ENCODE assay signal across 8 cellular contexts in the genomic region with DNA sequence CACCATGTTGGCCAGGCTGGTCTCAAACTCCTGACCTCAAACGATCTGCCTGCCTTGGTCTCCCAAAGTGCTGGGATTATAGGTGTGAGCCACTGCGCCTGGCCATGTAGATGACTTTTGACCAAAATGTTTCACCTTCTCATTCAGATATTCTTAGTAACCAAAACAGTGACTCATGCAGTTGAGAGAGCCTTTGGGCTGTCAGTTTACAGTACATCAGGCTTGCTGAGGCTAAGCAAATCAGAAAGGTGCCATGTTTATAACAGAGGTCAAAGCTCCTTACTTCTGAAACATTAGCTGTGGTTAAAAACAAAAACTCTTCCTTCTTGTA. TPM values are rescaled to one million over a fixed set of nuclear protein-coding genes. Genes with fewer than 3 reads are reported as not detected.
DNase-seq lines count a peak whose midpoint lies in the region; ATAC-seq and TF ChIP-seq lines count a peak whose summit lies in the region.

No MANE protein-coding gene starts in this region.

- POLR2A ChIA-PET in naive thymus-derived CD4-positive, alpha-beta T cell (lab: Charles Lee) = interaction anchor here (0.6 to 1.6 kb wide), 10 partner anchors 8 to 1747 kb away, joined by 3 to 5 read pairs (median 4); no protein-coding TSS in a partner anchor

- peak overlapping the region; percentile 87 for H3K27ac Mint-ChIP-seq in activated T-helper 2 cell treated with anti-CD3 and anti-CD28 coated beads, Interferon-gamma antibody, Interleukin-2, Interleukin-4, amounts not matched to agents 10 μg/mL and 5 μg/mL and 100 μg/mL, durations not matched to agents 14 hours and 24 hours and 36 hours
- H3K27ac Mint-ChIP-seq in naive thymus-derived CD4-positive, alpha-beta T cell = peak overlapping the region; percentile 53 to 93 (median 81)

- H3K4me3 ChIP-seq in AG10803 (ENCODE audit: low read length) (no peak overlapping the region), colonic mucosa (no peak overlapping the region)
- no peak overlapping the region for H3K4me3 ChIP-seq in naive thymus-derived CD4-positive, alpha-beta T cell (ENCODE audit: low read length)

- peaks cover 90% of the 10 kb centered on the region for H3K4me1 Mint-ChIP-seq in activated T-helper 2 cell treated with anti-CD3 and anti-CD28 coated beads, Interferon-gamma antibody, Interleukin-2, Interleukin-4, amounts not matched to agents 10 μg/mL and 5 μg/mL and 100 μg/mL, durations not matched to agents 14 hours and 24 hours and 36 hours (ENCODE audit: low read depth)
- H3K4me1 Mint-ChIP-seq in naive thymus-derived CD4-positive, alpha-beta T cell = peaks cover 74 to 97% (median 92%) of the 10 kb centered on the region in 7 donors

- H3K4me3 Mint-ChIP-seq in activated T-helper 2 cell treated with anti-CD3 and anti-CD28 coated beads, Interferon-gamma antibody, Interleukin-2, Interleukin-4, amounts not matched to agents 10 μg/mL and 5 μg/mL and 100 μg/mL, durations not matched to agents 14 hours and 24 hours and 36 hours (ENCODE audit: low read depth) = peak overlapping the region; percentile 41
- H3K4me3 Mint-ChIP-seq in naive thymus-derived CD4-positive, alpha-beta T cell = peak overlapping the region; percentile 34 to 82 (median 64)

- no peak overlapping the region for H3K27ac ChIP-seq in naive thymus-derived CD4-positive, alpha-beta T cell (ENCODE audit: low read depth, low read length)
- H3K27ac ChIP-seq in colonic mucosa = no peak overlapping the region

- H3K9me3 Mint-ChIP-seq in activated T-helper 2 cell treated with anti-CD3 and anti-CD28 coated beads, Interferon-gamma antibody, Interleukin-2, Interleukin-4, amounts not matched to agents 10 μg/mL and 5 μg/mL and 100 μg/mL, durations not matched to agents 14 hours and 24 hours and 36 hours = no peaks in the 10 kb centered on the region
- no peaks in the 10 kb centered on the region for H3K9me3 Mint-ChIP-seq in naive thymus-derived CD4-positive, alpha-beta T cell

- CTCF ChIA-PET in naive thymus-derived CD4-positive, alpha-beta T cell (lab: Charles Lee) = interaction anchor here (0.6 to 0.9 kb wide), 3 partner anchors 12 to 216 kb away, joined by 3 to 4 read pairs (median 3); no protein-coding TSS in a partner anchor

- H3K36me3 ChIP-seq in naive thymus-derived CD4-positive, alpha-beta T cell (ENCODE audit: control insufficient read depth in 2 of 3, insufficient read depth in 3 of 3, low read length in 3 of 3) = peaks cover 4 to 11% (median 7%) of the 10 kb centered on the region in 3 experiments
- H3K36me3 ChIP-seq in colonic mucosa = no peaks in the 10 kb centered on the region

- H3K9me3 ChIP-seq in naive thymus-derived CD4-positive, alpha-beta T cell (ENCODE audit: control insufficient read depth in 2 of 3, low read length in 3 of 3) = no peaks in the 10 kb centered on the region
- H3K9me3 ChIP-seq in colonic mucosa = no peaks in the 10 kb centered on the region

- H3K9ac ChIP-seq in colonic mucosa (ENCODE audit: low read depth in 2 of 2, low read length in 2 of 2) = no peak overlapping the region

- peaks cover 87% of the 10 kb centered on the region for H3K36me3 Mint-ChIP-seq in activated T-helper 2 cell treated with anti-CD3 and anti-CD28 coated beads, Interferon-gamma antibody, Interleukin-2, Interleukin-4, amounts not matched to agents 10 μg/mL and 5 μg/mL and 100 μg/mL, durations not matched to agents 14 hours and 24 hours and 36 hours (ENCODE audit: low read depth)
- H3K36me3 Mint-ChIP-seq in naive thymus-derived CD4-positive, alpha-beta T cell = peaks cover 9 to 61% (median 24%) of the 10 kb centered on the region in 5 donors

- H3K4me1 ChIP-seq in naive thymus-derived CD4-positive, alpha-beta T cell (ENCODE audit: control insufficient read depth in 2 of 2, insufficient read depth in 2 of 2, low read length in 2 of 2) = peaks cover 74 to 76% of the 10 kb centered on the region in 2 donors
- no peaks in the 10 kb centered on the region for H3K4me1 ChIP-seq in colonic mucosa

- intact Hi-C loops in activated T-helper 2 cell treated with anti-CD3 and anti-CD28 coated beads, Interferon-gamma antibody, Interleukin-2, Interleukin-4, amounts not matched to agents 10 μg/mL and 5 μg/mL and 100 μg/mL, durations not matched to agents 14 hours and 24 hours and 36 hours (cut with micrococcal nuclease) = loop anchor here (1.0 to 5.0 kb wide), 3 partner anchors 9 to 110 kb away; no protein-coding TSS in a partner anchor
- intact Hi-C loops in naive thymus-derived CD4-positive, alpha-beta T cell (cut with micrococcal nuclease) = loop anchor here (1.0 to 5.0 kb wide), 4 partner anchors 10 to 195 kb away; partner anchors contain the start of genes CNIH4 (in 1 of the 2) and DEGS1 (in 1 of the 2)
- intact Hi-C loops in colonic mucosa (cut with DNase I) = no loop called here

- TF ChIP-seq CTCF in AG10803 (conservative IDR thresholded peaks at IDR 0.05; ENCODE audit: low read length) (no peak), colonic mucosa (IDR thresholded peaks at IDR 0.05) (no peak)

- peak; percentile 52 for ATAC-seq in GM19025 (IDR thresholded peaks at IDR 0.05; ENCODE audit: low read depth, unreplicated experiment)
- ATAC-seq in HG03378 (IDR thresholded peaks at IDR 0.05; ENCODE audit: unreplicated experiment) = peak; percentile 74
- peak; percentile 46 for ATAC-seq in naive thymus-derived CD4-positive, alpha-beta T cell

- no peaks in the 10 kb centered on the region for H3K27me3 ChIP-seq in naive thymus-derived CD4-positive, alpha-beta T cell (ENCODE audit: control insufficient read depth in 2 of 2, insufficient read depth in 2 of 2, low read length in 2 of 2)
- no peaks in the 10 kb centered on the region for H3K27me3 ChIP-seq in colonic mucosa

- H3K27me3 Mint-ChIP-seq in activated T-helper 2 cell treated with anti-CD3 and anti-CD28 coated beads, Interferon-gamma antibody, Interleukin-2, Interleukin-4, amounts not matched to agents 10 μg/mL and 5 μg/mL and 100 μg/mL, durations not matched to agents 14 hours and 24 hours and 36 hours (ENCODE audit: low read depth) = no peaks in the 10 kb centered on the region
- no peaks in the 10 kb centered on the region for H3K27me3 Mint-ChIP-seq in naive thymus-derived CD4-positive, alpha-beta T cell

- DNase-seq in AG10803 (ENCODE audit: low read depth) = peak; percentile 15
- no peak for DNase-seq in activated T-helper 2 cell treated with anti-CD3 and anti-CD28 coated beads, Interferon-gamma antibody, Interleukin-2, Interleukin-4, amounts not matched to agents 10 μg/mL and 5 μg/mL and 100 μg/mL, durations not matched to agents 14 hours and 24 hours and 36 hours (ENCODE audit: low spot score)
- no peak for DNase-seq in naive thymus-derived CD4-positive, alpha-beta T cell
- DNase-seq in germinal center (ENCODE audit: low spot score) = no peak
- no peak for DNase-seq in colonic mucosa
- no peak for DNase-seq in T-helper 9 cell

RNA-seq across cellular contexts. Expression of gene CNIH4, which starts 21.0 kb away (rescaled TPM):
- 60.2 and 60.7 TPM in 2 replicates for total RNA-seq in activated T-helper 2 cell treated with anti-CD3 and anti-CD28 coated beads, Interferon-gamma antibody, Interleukin-2, Interleukin-4, amounts not matched to agents 10 μg/mL and 5 μg/mL and 100 μg/mL, durations not matched to agents 14 hours and 24 hours and 36 hours
- 10 to 100 TPM; 28.1 to 42.0 (median 39.8) TPM for total RNA-seq in naive thymus-derived CD4-positive, alpha-beta T cell
- polyA plus RNA-seq in naive thymus-derived CD4-positive, alpha-beta T cell = 10 to 100 TPM; 29.6 to 44.8 TPM
- 10 to 100 TPM; 53.0 to 80.6 TPM for total RNA-seq in colonic mucosa

RNA-seq across cellular contexts. Expression of gene NVL, which starts 47.7 kb away (rescaled TPM):
- 38.4 and 39.0 TPM in 2 replicates for total RNA-seq in activated T-helper 2 cell treated with anti-CD3 and anti-CD28 coated beads, Interferon-gamma antibody, Interleukin-2, Interleukin-4, amounts not matched to agents 10 μg/mL and 5 μg/mL and 100 μg/mL, durations not matched to agents 14 hours and 24 hours and 36 hours
- 10 to 100 TPM; 23.9 to 48.6 (median 44.7) TPM for total RNA-seq in naive thymus-derived CD4-positive, alpha-beta T cell
- polyA plus RNA-seq in naive thymus-derived CD4-positive, alpha-beta T cell = 10 to 100 TPM; 16.1 to 17.7 TPM
- total RNA-seq in colonic mucosa = 10 to 100 TPM; 39.4 to 51.5 TPM

RNA-seq across cellular contexts. Expression of gene WDR26, which starts 57.0 kb away (rescaled TPM):
- 80.5 and 82.0 TPM in 2 replicates for total RNA-seq in activated T-helper 2 cell treated with anti-CD3 and anti-CD28 coated beads, Interferon-gamma antibody, Interleukin-2, Interleukin-4, amounts not matched to agents 10 μg/mL and 5 μg/mL and 100 μg/mL, durations not matched to agents 14 hours and 24 hours and 36 hours
- total RNA-seq in naive thymus-derived CD4-positive, alpha-beta T cell = 100 to 1,000 TPM in 3 of 5 experiments, 10 to 100 TPM in 2; 80.5 to 164 (median 104) TPM
- 1 to 10 TPM; 1.7 to 3.1 TPM for polyA plus RNA-seq in naive thymus-derived CD4-positive, alpha-beta T cell
- total RNA-seq in colonic mucosa = 10 to 100 TPM; 53.5 to 78.4 TPM
